Comparison of ENCODE assay signal across 8 cellular contexts in genomic region chr5:77972545-77973252, GRCh38.
DNase-seq lines count a peak whose midpoint lies in the region; ATAC-seq and TF ChIP-seq lines count a peak whose summit lies in the region.

No MANE protein-coding gene starts in this region.

- no peak overlapping the region for H3K27ac Mint-ChIP-seq in HFFc6
- no peak overlapping the region for H3K27ac Mint-ChIP-seq in activated CD4-positive, alpha-beta memory T cell treated with anti-CD3 and anti-CD28 coated beads, Interleukin-2, amount 10 ng/mL, durations not matched to agents 7 days and 5 days
- H3K27ac Mint-ChIP-seq in glutamatergic neuron (ENCODE audit: unreplicated experiment): peak overlapping the region; percentile 70

- H3K4me1 Mint-ChIP-seq in HFFc6 (ENCODE audit: low read depth) (peaks cover 6% of the 10 kb centered on the region; the same call in 1 of the 2 replicates), glutamatergic neuron (ENCODE audit: low read depth, unreplicated experiment) (peaks cover 9% of the 10 kb centered on the region)
- peaks cover 8% of the 10 kb centered on the region for H3K4me1 Mint-ChIP-seq in activated CD4-positive, alpha-beta memory T cell treated with anti-CD3 and anti-CD28 coated beads, Interleukin-2, amount 10 ng/mL, durations not matched to agents 7 days and 5 days

- H3K27me3 Mint-ChIP-seq in HFFc6 (ENCODE audit: insufficient read depth): peaks cover 47% of the 10 kb centered on the region
- H3K27me3 Mint-ChIP-seq in activated CD4-positive, alpha-beta memory T cell treated with anti-CD3 and anti-CD28 coated beads, Interleukin-2, amount 10 ng/mL, durations not matched to agents 7 days and 5 days: peaks cover 60% of the 10 kb centered on the region
- peaks cover 12% of the 10 kb centered on the region for H3K27me3 Mint-ChIP-seq in glutamatergic neuron (ENCODE audit: unreplicated experiment)

- TF ChIP-seq CTCF in HFFc6 (IDR thresholded peaks at IDR 0.05) (peak; percentile 20; the same call in 1 of the 2 replicates), glutamatergic neuron (IDR thresholded peaks at IDR 0.05; ENCODE audit: partially characterized antibody, unreplicated experiment) (no peak)

- DNase-seq in GM03348 (ENCODE audit: low spot score) (peak; percentile 47), HFFc6 (no peak), glutamatergic neuron (peak; percentile 33), skeletal muscle cell (ENCODE audit: low read depth) (no peak), KG1 (lab: John Stamatoyannopoulos, UW) (no peak), NCI-H2196 (lab: John Stamatoyannopoulos, UW; ENCODE audit: unreplicated experiment) (no peak)
- DNase-seq in activated CD4-positive, alpha-beta memory T cell treated with anti-CD3 and anti-CD28 coated beads, Interleukin-2, amount 10 ng/mL, durations not matched to agents 7 days and 5 days: no peak

- H3K4me3 Mint-ChIP-seq in HFFc6 (0 out of 2 replicates have a peak overlapping the region, but pooled peaks have one; percentile 30), glutamatergic neuron (ENCODE audit: unreplicated experiment) (peak overlapping the region; percentile 89)
- peak overlapping the region; percentile 28 for H3K4me3 Mint-ChIP-seq in activated CD4-positive, alpha-beta memory T cell treated with anti-CD3 and anti-CD28 coated beads, Interleukin-2, amount 10 ng/mL, durations not matched to agents 7 days and 5 days

- H3K9me3 Mint-ChIP-seq in HFFc6 (no peaks in the 10 kb centered on the region), glutamatergic neuron (ENCODE audit: unreplicated experiment) (peaks cover 5% of the 10 kb centered on the region)
- no peaks in the 10 kb centered on the region for H3K9me3 Mint-ChIP-seq in activated CD4-positive, alpha-beta memory T cell treated with anti-CD3 and anti-CD28 coated beads, Interleukin-2, amount 10 ng/mL, durations not matched to agents 7 days and 5 days

- CTCF ChIA-PET in activated CD4-positive, alpha-beta memory T cell treated with anti-CD3 and anti-CD28 coated beads, Interleukin-2, amount 10 ng/mL, durations not matched to agents 7 days and 5 days (lab: Charles Lee): no interaction called here

- no peak for ATAC-seq in GM19035 (IDR thresholded peaks at IDR 0.05; ENCODE audit: unreplicated experiment)

- POLR2A ChIA-PET in activated CD4-positive, alpha-beta memory T cell treated with anti-CD3 and anti-CD28 coated beads, Interleukin-2, amount 10 ng/mL, durations not matched to agents 7 days and 5 days (lab: Charles Lee): no interaction called here

- H3K36me3 Mint-ChIP-seq in HFFc6 (ENCODE audit: low read depth): no peaks in the 10 kb centered on the region
- H3K36me3 Mint-ChIP-seq in activated CD4-positive, alpha-beta memory T cell treated with anti-CD3 and anti-CD28 coated beads, Interleukin-2, amount 10 ng/mL, durations not matched to agents 7 days and 5 days (ENCODE audit: low read depth): no peaks in the 10 kb centered on the region
- no peaks in the 10 kb centered on the region for H3K36me3 Mint-ChIP-seq in glutamatergic neuron (ENCODE audit: unreplicated experiment)

- H3K4me3 ChIP-seq in skeletal muscle cell (ENCODE audit: low read depth, low read length): peak overlapping the region; percentile 45

Comparison
In these comparisons a context has a peak if more than half of its experiments do, and no peak if none do; other contexts are left out.
1. DNase-seq: peak in GM03348 (single experiment) and glutamatergic neuron (single experiment); none in HFFc6 (single experiment), activated CD4-positive, alpha-beta memory T cell treated with anti-CD3 and anti-CD28 coated beads, Interleukin-2, amount 10 ng/mL, durations not matched to agents 7 days and 5 days (single experiment), skeletal muscle cell (single experiment), KG1 (single experiment) and NCI-H2196 (single experiment).
2. H3K4me3 Mint-ChIP-seq: peak in every context shown above with its lines; median percentile 89 in glutamatergic neuron; 30 in HFFc6; 28 in activated CD4-positive, alpha-beta memory T cell treated with anti-CD3 and anti-CD28 coated beads, Interleukin-2, amount 10 ng/mL, durations not matched to agents 7 days and 5 days.